Comparison of ENCODE assay signal across 12 cellular contexts in genomic region chr17:61309857-61310256, GRCh38.
A peak's percentile ranks its signal among the peaks of the same experiment; 100 is the strongest.
DNase-seq lines count a peak whose midpoint lies in the region; TF ChIP-seq lines count a peak whose summit lies in the region.
"Had no signal": no experiment of that assay in that cellular context is flagged by ENCODE, and none has a peak within 500 bp of the region (broad histone marks: within the 10 kb centered on the region; RNA-seq: fewer than 3 reads in every experiment).

No MANE protein-coding gene starts in this region.

- H3K9me3 Mint-ChIP-seq in mesothelial cell of epicardium = no peaks in the 10 kb centered on the region
- H3K9me3 Mint-ChIP-seq in Calu3 (ENCODE audit: low read depth, unreplicated experiment) = no peaks in the 10 kb centered on the region
- H3K9me3 Mint-ChIP-seq: GM23338 had no signal

- DNase-seq in AG04449 (ENCODE audit: low read depth, low spot score) (peak; percentile 71), LHCN-M2 (ENCODE audit: low read depth) (peak; percentile 61), dermis blood vessel endothelial cell (peak; percentile 13), mesothelial cell of epicardium (ENCODE audit: low spot score in 2 of 2, unreplicated experiment in 2 of 2) (no peak), LoVo (ENCODE audit: low spot score) (no peak), NCI-H345 (lab: John Stamatoyannopoulos, UW) (no peak), Calu3 (no peak)
- no peak for DNase-seq in activated CD8-positive, alpha-beta memory T cell treated with anti-CD3 and anti-CD28 coated beads for 24 hours
- DNase-seq: NCI-H2171; stimulated activated CD4-positive, alpha-beta T cell treated with anti-CD3 and anti-CD28 coated beads, Interleukin-2, amount 100 ng/mL, for 24 hours; stimulated activated naive CD8-positive, alpha-beta T cell treated with anti-CD3 and anti-CD28 coated beads, Interleukin-15, Interleukin-2, amounts not matched to agents 100 U/mL and 50 U/mL, for 24 hours had no signal

- CTCF ChIA-PET in AG04449 (lab: Yijun Ruan, JAX) (interaction anchor here (1.0 to 1.4 kb wide), 4 partner anchors 13 to 102 kb away, joined by 3 to 4 read pairs (median 4); no protein-coding TSS in a partner anchor), Calu3 (lab: Charles Lee) (interaction anchor here (0.6 kb wide), 1 partner anchor 1679 kb away, joined by 3 read pairs; no protein-coding TSS in a partner anchor)

- H3K27me3 Mint-ChIP-seq in mesothelial cell of epicardium (ENCODE audit: low read depth) (no peaks in the 10 kb centered on the region), Calu3 (ENCODE audit: unreplicated experiment) (peaks cover 14% of the 10 kb centered on the region)

- H3K4me1 Mint-ChIP-seq in mesothelial cell of epicardium = peaks cover 65% of the 10 kb centered on the region
- no peaks in the 10 kb centered on the region for H3K4me1 Mint-ChIP-seq in Calu3 (ENCODE audit: low read depth, unreplicated experiment)

- no TSS peak for BruUV-seq in Calu3 (replicated peaks; lab: Mats Ljungman, UMichigan)

- intact Hi-C loops in Calu3 (cut with micrococcal nuclease; ENCODE audit: unreplicated experiment) = no loop called here

- H3K4me3 Mint-ChIP-seq in mesothelial cell of epicardium (no peak overlapping the region), Calu3 (ENCODE audit: low read depth, unreplicated experiment) (no peak overlapping the region)
- H3K4me3 Mint-ChIP-seq: GM23338 had no signal

- H3K27ac Mint-ChIP-seq in mesothelial cell of epicardium = peak overlapping the region; percentile 95
- H3K27ac Mint-ChIP-seq in Calu3 (ENCODE audit: unreplicated experiment) = no peak overlapping the region
- H3K27ac Mint-ChIP-seq: GM23338 had no signal

- POLR2A ChIA-PET in AG04449 (lab: Yijun Ruan, JAX) = no interaction called here

- H3K4me3 ChIP-seq in AG04449 (ENCODE audit: low read depth, low read length) = no peak overlapping the region
- H3K4me3 ChIP-seq: GM23338 had no signal

- TF ChIP-seq CTCF in AG04449 (IDR thresholded peaks at IDR 0.05; ENCODE audit: insufficient read depth, low read length, missing control alignments) (peak; percentile 1), mesothelial cell of epicardium (IDR thresholded peaks at IDR 0.05; ENCODE audit: unreplicated experiment) (no peak), Calu3 (IDR thresholded peaks at IDR 0.05; ENCODE audit: unreplicated experiment) (no peak)

- H3K36me3 Mint-ChIP-seq in mesothelial cell of epicardium (no peaks in the 10 kb centered on the region), Calu3 (ENCODE audit: insufficient read depth, unreplicated experiment) (no peaks in the 10 kb centered on the region)

Comparison
In these comparisons a context has a peak if more than half of its experiments do, and no peak if none do; other contexts are left out.
1. DNase-seq: peak in AG04449 (single experiment), LHCN-M2 (single experiment) and dermis blood vessel endothelial cell (single experiment); none in mesothelial cell of epicardium (0 of 2), LoVo (single experiment), activated CD8-positive, alpha-beta memory T cell treated with anti-CD3 and anti-CD28 coated beads for 24 hours (single experiment), NCI-H345 (single experiment) and Calu3 (single experiment).